In genomic region chr17:57531648-57532486, GRCh38 we compare ENCODE assay signal across 12 cellular contexts.
DNase-seq lines count a peak whose midpoint lies in the region; ATAC-seq and TF ChIP-seq lines count a peak whose summit lies in the region.
"Had no signal": no experiment of that assay in that cellular context is flagged by ENCODE, and none has a peak within 500 bp of the region (broad histone marks: within the 10 kb centered on the region; RNA-seq: fewer than 3 reads in every experiment).

No MANE protein-coding gene starts in this region.

- peaks cover 31% of the 10 kb centered on the region for H3K4me1 Mint-ChIP-seq in activated B cell treated with CpG ODN at 0.5 μM for 24 hours
- peaks cover 24 to 55% of the 10 kb centered on the region in 2 donors for H3K4me1 Mint-ChIP-seq in stimulated activated naive B cell treated with anti-CD40 and anti-IgM and Interleukin-4, amounts not matched to agents 10 μg/mL and 1 μg/mL and 100 μg/mL, for 72 hours

- no peak for TF ChIP-seq POLR2A in right lobe of liver (IDR thresholded peaks at IDR 0.05)

- intact Hi-C loops in activated B cell treated with CpG ODN at 0.5 μM for 24 hours (cut with micrococcal nuclease) (no loop called here), right lobe of liver (cut with DNase I) (no loop called here)

- POLR2A ChIA-PET in activated B cell treated with CpG ODN at 0.5 μM for 24 hours (lab: Charles Lee), result interaction anchor here (0.6 kb wide), 1 partner anchor 23 kb away, joined by 3 read pairs; no protein-coding TSS in a partner anchor

- peaks cover 33% of the 10 kb centered on the region for H3K36me3 Mint-ChIP-seq in activated B cell treated with CpG ODN at 0.5 μM for 24 hours (ENCODE audit: low read depth)
- H3K36me3 Mint-ChIP-seq in stimulated activated naive B cell treated with anti-CD40 and anti-IgM and Interleukin-4, amounts not matched to agents 10 μg/mL and 1 μg/mL and 100 μg/mL, for 72 hours, result peaks cover 22 to 44% of the 10 kb centered on the region in 2 donors

- no peak for ATAC-seq in activated B cell treated with CpG ODN at 0.5 μM for 24 hours (ENCODE audit: low read depth)
- ATAC-seq in right lobe of liver, result peak; percentile 83 to 92 (median 91)
- peak; percentile 33 to 38 for ATAC-seq in stimulated activated naive B cell treated with anti-CD40 and anti-IgM and Interleukin-4, amounts not matched to agents 10 μg/mL and 1 μg/mL and 100 μg/mL, for 72 hours (replicated peaks)
- ATAC-seq in GM19455 (IDR thresholded peaks at IDR 0.05; ENCODE audit: unreplicated experiment), result no peak

- peak overlapping the region in 2 of 3 donors; percentile 29 to 62 for H3K27ac ChIP-seq in right lobe of liver
- H3K27ac ChIP-seq: uterus had no signal

- H3K4me1 ChIP-seq in right lobe of liver, result peaks cover 0 to 46% (median 10%) of the 10 kb centered on the region in 4 donors

- 50% methylated on average over 9 of the region's 19 CpGs for WGBS in right lobe of liver (ENCODE audit: insufficient coverage, low coverage, low lambda C conversion rate, missing lambda C conversion rate)

- no peaks in the 10 kb centered on the region for H3K27me3 ChIP-seq in right lobe of liver
- H3K27me3 ChIP-seq: uterus had no signal

- no peaks in the 10 kb centered on the region for H3K36me3 ChIP-seq in right lobe of liver
- H3K36me3 ChIP-seq: uterus had no signal

- no peak overlapping the region for H3K4me3 Mint-ChIP-seq in activated B cell treated with CpG ODN at 0.5 μM for 24 hours
- H3K4me3 Mint-ChIP-seq in stimulated activated naive B cell treated with anti-CD40 and anti-IgM and Interleukin-4, amounts not matched to agents 10 μg/mL and 1 μg/mL and 100 μg/mL, for 72 hours, result peak overlapping the region in 1 of 2 donors; percentile 13
- H3K4me3 Mint-ChIP-seq: activated naive CD4-positive, alpha-beta T cell treated with anti-CD3 and anti-CD28 coated beads, Interleukin-2, amount 10 ng/mL, durations not matched to agents 7 days and 5 days had no signal

- H3K27ac Mint-ChIP-seq in activated B cell treated with CpG ODN at 0.5 μM for 24 hours, result peak overlapping the region; percentile 46
- peak overlapping the region; percentile 53 for H3K27ac Mint-ChIP-seq in stimulated activated naive B cell treated with anti-CD40 and anti-IgM and Interleukin-4, amounts not matched to agents 10 μg/mL and 1 μg/mL and 100 μg/mL, for 72 hours
- H3K27ac Mint-ChIP-seq: activated naive CD4-positive, alpha-beta T cell treated with anti-CD3 and anti-CD28 coated beads, Interleukin-2, amount 10 ng/mL, durations not matched to agents 7 days and 5 days had no signal

- no peaks in the 10 kb centered on the region for H3K27me3 Mint-ChIP-seq in activated B cell treated with CpG ODN at 0.5 μM for 24 hours
- no peaks in the 10 kb centered on the region for H3K27me3 Mint-ChIP-seq in stimulated activated naive B cell treated with anti-CD40 and anti-IgM and Interleukin-4, amounts not matched to agents 10 μg/mL and 1 μg/mL and 100 μg/mL, for 72 hours
- H3K27me3 Mint-ChIP-seq: activated naive CD4-positive, alpha-beta T cell treated with anti-CD3 and anti-CD28 coated beads, Interleukin-2, amount 10 ng/mL, durations not matched to agents 7 days and 5 days had no signal

- peak overlapping the region in 1 of 3 donors; percentile 28 for H3K4me3 ChIP-seq in right lobe of liver
- H3K4me3 ChIP-seq: uterus had no signal

- CTCF ChIA-PET in activated B cell treated with CpG ODN at 0.5 μM for 24 hours (lab: Charles Lee), result no interaction called here

- no peaks in the 10 kb centered on the region for H3K9me3 ChIP-seq in right lobe of liver
- H3K9me3 ChIP-seq: Caco-2, uterus had no signal

- peak; percentile 24 for DNase-seq in GM20000 (ENCODE audit: low spot score)
- DNase-seq in activated B cell treated with CpG ODN at 0.5 μM for 24 hours, result no peak
- peak; percentile 63 to 83 (median 81) for DNase-seq in right lobe of liver
- DNase-seq in stimulated activated naive B cell treated with anti-CD40 and anti-IgM and Interleukin-4, amounts not matched to agents 10 μg/mL and 1 μg/mL and 100 μg/mL, for 72 hours, result no peak
- no peak for DNase-seq in HUDEP-2 (lab: John Stamatoyannopoulos, UW; ENCODE audit: unreplicated experiment in 76 of 76)
- no peak for DNase-seq in NCI-H1048 (lab: John Stamatoyannopoulos, UW)
- DNase-seq: activated CD8-positive, alpha-beta memory T cell treated with anti-CD3 and anti-CD28 coated beads for 24 hours; activated naive CD4-positive, alpha-beta T cell treated with anti-CD3 and anti-CD28 coated beads, Interleukin-2, amount 10 ng/mL, durations not matched to agents 7 days and 5 days; Caco-2; NCI-H2029; uterus had no signal

- TF ChIP-seq CTCF in GM20000 (IDR thresholded peaks at IDR 0.05; ENCODE audit: extremely low read depth, missing control alignments) (no peak), activated B cell treated with CpG ODN at 0.5 μM for 24 hours (IDR thresholded peaks at IDR 0.05) (no peak), right lobe of liver (IDR thresholded peaks at IDR 0.05) (no peak)

- H3K9me3 Mint-ChIP-seq in activated B cell treated with CpG ODN at 0.5 μM for 24 hours, result no peaks in the 10 kb centered on the region
- no peaks in the 10 kb centered on the region for H3K9me3 Mint-ChIP-seq in stimulated activated naive B cell treated with anti-CD40 and anti-IgM and Interleukin-4, amounts not matched to agents 10 μg/mL and 1 μg/mL and 100 μg/mL, for 72 hours
- H3K9me3 Mint-ChIP-seq: activated naive CD4-positive, alpha-beta T cell treated with anti-CD3 and anti-CD28 coated beads, Interleukin-2, amount 10 ng/mL, durations not matched to agents 7 days and 5 days had no signal

Comparison
In these comparisons a context has a peak if more than half of its experiments do, and no peak if none do; other contexts are left out.
1. DNase-seq: peak in GM20000 (single experiment) and right lobe of liver (3 of 3); none in activated B cell treated with CpG ODN at 0.5 μM for 24 hours (single experiment), stimulated activated naive B cell treated with anti-CD40 and anti-IgM and Interleukin-4, amounts not matched to agents 10 μg/mL and 1 μg/mL and 100 μg/mL, for 72 hours (single experiment), HUDEP-2 (0 of 76) and NCI-H1048 (single experiment).
2. ATAC-seq: peak in right lobe of liver (4 of 4) and stimulated activated naive B cell treated with anti-CD40 and anti-IgM and Interleukin-4, amounts not matched to agents 10 μg/mL and 1 μg/mL and 100 μg/mL, for 72 hours (2 of 2); none in activated B cell treated with CpG ODN at 0.5 μM for 24 hours (single experiment) and GM19455 (single experiment).